In the genomic region with DNA sequence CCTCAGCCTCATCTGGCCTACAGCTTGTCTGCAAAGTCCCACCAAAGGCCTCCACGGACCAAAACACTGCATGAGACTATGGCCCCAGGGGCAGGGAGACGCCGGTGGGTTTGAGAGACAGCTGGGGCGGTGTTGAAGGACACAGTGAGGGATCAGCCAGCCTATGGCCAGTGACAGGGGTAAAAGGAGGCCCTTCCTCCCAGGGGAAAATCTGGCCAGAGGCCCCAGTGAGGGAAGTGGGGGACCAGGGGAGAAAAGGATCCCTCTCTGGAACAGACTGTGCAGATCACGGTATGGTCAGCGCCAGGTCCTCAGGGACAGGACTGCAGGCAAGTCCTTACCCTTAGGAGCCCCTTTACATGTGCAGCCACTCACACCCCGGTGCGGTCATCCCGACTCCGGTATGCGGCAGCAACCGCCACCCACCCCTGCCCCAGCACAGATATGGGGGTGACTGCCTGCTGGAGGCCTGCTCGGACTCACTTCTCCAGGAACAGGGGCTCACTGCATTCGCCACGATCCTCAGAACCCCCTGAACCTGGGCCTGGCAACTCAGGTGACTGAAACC, we compare ENCODE assay signal across 8 cellular contexts. TPM values are rescaled to one million over a fixed set of nuclear protein-coding genes. Genes with fewer than 3 reads are reported as not detected.
A peak's percentile ranks its signal among the peaks of the same experiment; 100 is the strongest.
DNase-seq lines count a peak whose midpoint lies in the region; ATAC-seq lines count a peak whose summit lies in the region.

No MANE protein-coding gene starts in this region.

- no peaks in the 10 kb centered on the region for H3K27me3 Mint-ChIP-seq in activated naive CD4-positive, alpha-beta T cell treated with anti-CD3 and anti-CD28 coated beads for 36 hours (ENCODE audit: low read depth)

- peaks cover 6% of the 10 kb centered on the region; the same call in 1 of the 2 replicates for H3K36me3 ChIP-seq in iPS DF 6.9 (ENCODE audit: control insufficient read depth, insufficient read depth, low read length)

- no peaks in the 10 kb centered on the region for H3K9me3 ChIP-seq in iPS DF 6.9 (ENCODE audit: control insufficient read depth, insufficient read depth, low read length)

- ATAC-seq in stimulated activated effector memory CD8-positive, alpha-beta T cell treated with anti-CD3 and anti-CD28 coated beads, Interleukin-12 subunit alpha, Interleukin-12 subunit beta, amount 100 ng/mL, for 72 hours, result peak; percentile 5
- no peak for ATAC-seq in HG02610 (IDR thresholded peaks at IDR 0.05; ENCODE audit: unreplicated experiment)

- no peaks in the 10 kb centered on the region for H3K27me3 ChIP-seq in iPS DF 6.9 (ENCODE audit: control insufficient read depth, insufficient read depth, low read length)

- intact Hi-C loops in activated naive CD4-positive, alpha-beta T cell treated with anti-CD3 and anti-CD28 coated beads for 36 hours (cut with micrococcal nuclease), result loop anchor here (10.0 kb wide), 1 partner anchor 609 kb away; a partner anchor contains a TSS

- no peaks in the 10 kb centered on the region for H3K9me3 Mint-ChIP-seq in activated naive CD4-positive, alpha-beta T cell treated with anti-CD3 and anti-CD28 coated beads for 36 hours
- H3K9me3 Mint-ChIP-seq in stimulated activated effector memory CD8-positive, alpha-beta T cell treated with anti-CD3 and anti-CD28 coated beads, Interleukin-12 subunit alpha, Interleukin-12 subunit beta, amount 100 ng/mL, for 72 hours, result no peaks in the 10 kb centered on the region

- H3K4me1 ChIP-seq in iPS DF 6.9 (ENCODE audit: control insufficient read depth, insufficient read depth, low read length), result peaks cover 21% of the 10 kb centered on the region

- H3K27ac ChIP-seq in iPS DF 6.9 (ENCODE audit: low read length), result no peak overlapping the region

- peak overlapping the region; percentile 86 for H3K27ac Mint-ChIP-seq in activated naive CD4-positive, alpha-beta T cell treated with anti-CD3 and anti-CD28 coated beads for 36 hours
- H3K27ac Mint-ChIP-seq in stimulated activated effector memory CD8-positive, alpha-beta T cell treated with anti-CD3 and anti-CD28 coated beads, Interleukin-12 subunit alpha, Interleukin-12 subunit beta, amount 100 ng/mL, for 72 hours, result peak overlapping the region; percentile 92

- WGBS in iPS DF 6.9 (ENCODE audit: insufficient coverage, insufficient read length), result no CpG with 5 or more reads among the region's 15 CpGs

- peak overlapping the region; percentile 69; the same call in 1 of the 2 replicates for H3K4me3 ChIP-seq in iPS DF 6.9 (ENCODE audit: low read length)

- peak; percentile 10 to 16 for DNase-seq in stimulated activated CD4-positive, alpha-beta T cell treated with anti-CD3 and anti-CD28 coated beads, Interleukin-2, amount 100 ng/mL, for 48 hours
- DNase-seq in stimulated activated CD4-positive, alpha-beta T cell treated with anti-CD3 and anti-CD28 coated beads, Interleukin-1b, Interleukin-23, amount 100 ng/mL, for 48 hours, result no peak
- DNase-seq in activated naive CD4-positive, alpha-beta T cell treated with anti-CD3 and anti-CD28 coated beads for 36 hours, result peak; percentile 29
- DNase-seq in iPS DF 6.9 (ENCODE audit: low read depth, low spot score) (no peak), iPS-NIHi7 (ENCODE audit: extremely low spot score) (no peak), NCI-H1105 (lab: John Stamatoyannopoulos, UW) (no peak)
- peak in 1 of 2 donors; percentile 73 for DNase-seq in stimulated activated effector memory CD8-positive, alpha-beta T cell treated with anti-CD3 and anti-CD28 coated beads, Interleukin-12 subunit alpha, Interleukin-12 subunit beta, amount 100 ng/mL, for 72 hours (ENCODE audit: low spot score in 2 of 2)

- H3K36me3 Mint-ChIP-seq in activated naive CD4-positive, alpha-beta T cell treated with anti-CD3 and anti-CD28 coated beads for 36 hours (ENCODE audit: low read depth), result peaks cover 3% of the 10 kb centered on the region
- H3K36me3 Mint-ChIP-seq in stimulated activated effector memory CD8-positive, alpha-beta T cell treated with anti-CD3 and anti-CD28 coated beads, Interleukin-12 subunit alpha, Interleukin-12 subunit beta, amount 100 ng/mL, for 72 hours, result peaks cover 43% of the 10 kb centered on the region

- CTCF ChIA-PET in activated naive CD4-positive, alpha-beta T cell treated with anti-CD3 and anti-CD28 coated beads for 36 hours (lab: Charles Lee), result interaction anchor here (14.7 kb wide), 1 partner anchor 25 kb away, joined by 171 read pairs; no protein-coding TSS in a partner anchor

- peak overlapping the region; percentile 85 for H3K4me3 Mint-ChIP-seq in activated naive CD4-positive, alpha-beta T cell treated with anti-CD3 and anti-CD28 coated beads for 36 hours
- H3K4me3 Mint-ChIP-seq in stimulated activated effector memory CD8-positive, alpha-beta T cell treated with anti-CD3 and anti-CD28 coated beads, Interleukin-12 subunit alpha, Interleukin-12 subunit beta, amount 100 ng/mL, for 72 hours, result peak overlapping the region; percentile 90

- peaks cover 59% of the 10 kb centered on the region for H3K4me1 Mint-ChIP-seq in activated naive CD4-positive, alpha-beta T cell treated with anti-CD3 and anti-CD28 coated beads for 36 hours (ENCODE audit: low read depth)
- H3K4me1 Mint-ChIP-seq in stimulated activated effector memory CD8-positive, alpha-beta T cell treated with anti-CD3 and anti-CD28 coated beads, Interleukin-12 subunit alpha, Interleukin-12 subunit beta, amount 100 ng/mL, for 72 hours, result peaks cover 66% of the 10 kb centered on the region

RNA-seq across cellular contexts. Expression of a gene that starts 1.3 kb away (rescaled TPM):
- total RNA-seq in activated naive CD4-positive, alpha-beta T cell treated with anti-CD3 and anti-CD28 coated beads for 36 hours, result 100 to 1,000 TPM; 130 to 135 TPM

RNA-seq across cellular contexts. Expression of a gene that starts 8.8 kb away (rescaled TPM):
- total RNA-seq in activated naive CD4-positive, alpha-beta T cell treated with anti-CD3 and anti-CD28 coated beads for 36 hours, result not detected

RNA-seq across cellular contexts. Expression of a gene that starts 33.4 kb away (rescaled TPM):
- 10 to 100 TPM; 14.6 to 15.1 TPM for total RNA-seq in activated naive CD4-positive, alpha-beta T cell treated with anti-CD3 and anti-CD28 coated beads for 36 hours

RNA-seq across cellular contexts. Expression of a gene that starts 34.9 kb away (rescaled TPM):
- total RNA-seq in activated naive CD4-positive, alpha-beta T cell treated with anti-CD3 and anti-CD28 coated beads for 36 hours, result 10 to 100 TPM; 13.3 to 15.9 TPM

RNA-seq across cellular contexts. Expression of a gene that starts 47.2 kb away (rescaled TPM):
- 10 to 100 TPM; 40.4 to 44.7 TPM for total RNA-seq in activated naive CD4-positive, alpha-beta T cell treated with anti-CD3 and anti-CD28 coated beads for 36 hours

Comparison
In these comparisons a context has a peak if more than half of its experiments do, and no peak if none do; other contexts are left out.
1. DNase-seq: peak in stimulated activated CD4-positive, alpha-beta T cell treated with anti-CD3 and anti-CD28 coated beads, Interleukin-2, amount 100 ng/mL, for 48 hours (2 of 2) and activated naive CD4-positive, alpha-beta T cell treated with anti-CD3 and anti-CD28 coated beads for 36 hours (single experiment); none in stimulated activated CD4-positive, alpha-beta T cell treated with anti-CD3 and anti-CD28 coated beads, Interleukin-1b, Interleukin-23, amount 100 ng/mL, for 48 hours (single experiment), iPS DF 6.9 (single experiment), iPS-NIHi7 (single experiment) and NCI-H1105 (single experiment).